10 cellular contexts compared by ENCODE assay signal in genomic region chr6:4055420-4056041, GRCh38. TPM values are rescaled to one million over a fixed set of nuclear protein-coding genes. Genes with fewer than 3 reads are reported as not detected.
DNase-seq lines count a peak whose midpoint lies in the region; ATAC-seq and TF ChIP-seq lines count a peak whose summit lies in the region.
"Had no signal": no experiment of that assay in that cellular context is flagged by ENCODE, and none has a peak within 500 bp of the region (broad histone marks: within the 10 kb centered on the region; RNA-seq: fewer than 3 reads in every experiment).

No MANE protein-coding gene starts in this region.

- no peaks in the 10 kb centered on the region for H3K9me3 Mint-ChIP-seq in activated naive CD8-positive, alpha-beta T cell (ENCODE audit: low read depth)

- H3K27me3 ChIP-seq in BE2C (no peaks in the 10 kb centered on the region; the same call in 1 of the 2 replicates), right cardiac atrium (ENCODE audit: control insufficient read depth, insufficient read depth) (no peaks in the 10 kb centered on the region), thoracic aorta (replicated peaks; ENCODE audit: insufficient read depth) (no peaks in the 10 kb centered on the region), spleen (replicated peaks in 1 of 7) (no peaks in the 10 kb centered on the region)

- H3K4me3 Mint-ChIP-seq in activated naive CD8-positive, alpha-beta T cell: no peak overlapping the region

- H3K4me1 ChIP-seq in BE2C (no peaks in the 10 kb centered on the region; the same call in 1 of the 2 replicates), right cardiac atrium (ENCODE audit: control insufficient read depth, insufficient read depth, low read length) (no peaks in the 10 kb centered on the region), thoracic aorta (ENCODE audit: control insufficient read depth in 1 of 2, low read depth in 2 of 2) (peaks cover 0 to 7% of the 10 kb centered on the region in 2 donors), spleen (peaks cover 0 to 9% (median 0%) of the 10 kb centered on the region in 6 donors)

- ATAC-seq in right cardiac atrium (peak; percentile 81 to 83), thoracic aorta (ENCODE audit: insufficient number of reproducible peaks, low FRiP score, low read depth) (no peak), GM21367 (IDR thresholded peaks at IDR 0.05; ENCODE audit: unreplicated experiment) (no peak)

- H3K9me3 ChIP-seq in BE2C (no peaks in the 10 kb centered on the region), right cardiac atrium (ENCODE audit: control insufficient read depth, low read length) (no peaks in the 10 kb centered on the region), thoracic aorta (no peaks in the 10 kb centered on the region), spleen (no peaks in the 10 kb centered on the region)

- intact Hi-C loops in right cardiac atrium (cut with DNase I) (loop anchor here in 3 of 4 donors (5.0 to 10.0 kb wide), 2 partner anchors 99 to 102 kb away; no protein-coding TSS in a partner anchor), spleen (cut with DNase I; ENCODE audit: low total_unique reads) (loop anchor here (5.0 kb wide), 1 partner anchor 102 kb away; no protein-coding TSS in a partner anchor)

- peaks cover 38% of the 10 kb centered on the region for H3K4me1 Mint-ChIP-seq in activated naive CD8-positive, alpha-beta T cell (ENCODE audit: low read depth)

- H3K27me3 Mint-ChIP-seq in activated naive CD8-positive, alpha-beta T cell: no peaks in the 10 kb centered on the region

- no peak overlapping the region for H3K4me3 ChIP-seq in BE2C (ENCODE audit: low read depth, low read length)
- H3K4me3 ChIP-seq in right cardiac atrium (ENCODE audit: low read length): no peak overlapping the region
- no peak overlapping the region for H3K4me3 ChIP-seq in thoracic aorta
- H3K4me3 ChIP-seq in spleen: no peak overlapping the region

- WGBS in right cardiac atrium: 40% methylated on average over 2 of the region's 2 CpGs
- WGBS in spleen, 5 donors: 76 to 94% (median 82%) methylated on average over 2 of the region's 2 CpGs

- no peak for TF ChIP-seq POLR2A in spleen (IDR thresholded peaks at IDR 0.05)

- H3K36me3 ChIP-seq in BE2C (peaks cover 90% of the 10 kb centered on the region), thoracic aorta (peaks cover 43% of the 10 kb centered on the region), spleen (peaks cover 9 to 100% (median 97%) of the 10 kb centered on the region in 6 donors)

- TF ChIP-seq CTCF in BE2C (IDR thresholded peaks at IDR 0.05; ENCODE audit: low read depth, low read length) (peak; percentile 52), thoracic aorta (IDR thresholded peaks at IDR 0.05) (no peak), spleen (IDR thresholded peaks at IDR 0.05 in 8 of 11, conservative IDR thresholded peaks at IDR 0.05 in 3 of 11) (peak in 4 of 11 experiments; percentile 7 to 34 (median 26))

- H3K36me3 Mint-ChIP-seq in activated naive CD8-positive, alpha-beta T cell: peaks cover 17% of the 10 kb centered on the region

- peak; percentile 33 for DNase-seq in BE2C
- peak; percentile 71 for DNase-seq in HPDE6-E6E7 (ENCODE audit: extremely low spot score)
- peak in 1 of 3 donors; percentile 47 for DNase-seq in right cardiac atrium
- peak; percentile 10 for DNase-seq in thoracic aorta (ENCODE audit: low spot score)
- no peak for DNase-seq in spleen
- no peak for DNase-seq in activated naive CD4-positive, alpha-beta T cell (lab: John Stamatoyannopoulos, UW)

- H3K27ac ChIP-seq in right cardiac atrium (ENCODE audit: low read length) (no peak overlapping the region), thoracic aorta (peak overlapping the region in 1 of 2 donors; percentile 20), spleen (no peak overlapping the region)
- H3K27ac ChIP-seq: HL-60 had no signal

- H3K27ac Mint-ChIP-seq in activated naive CD8-positive, alpha-beta T cell: peak overlapping the region; percentile 54

RNA-seq across cellular contexts. Expression of gene FAM217A, which starts 23.4 kb away (rescaled TPM):
- polyA plus RNA-seq in BE2C (2012; ENCODE audit: insufficient read depth, insufficient read length, low read depth): not detected
- total RNA-seq in right cardiac atrium: not detected
- polyA plus RNA-seq in right cardiac atrium: not detected
- total RNA-seq in thoracic aorta: not detected
- not detected for total RNA-seq in spleen
- not detected for polyA plus RNA-seq in spleen
- polyA plus RNA-seq: esophagus had no signal

Comparison
In these comparisons a context has a peak if more than half of its experiments do, and no peak if none do; other contexts are left out.
1. DNase-seq: peak in BE2C (single experiment), HPDE6-E6E7 (single experiment) and thoracic aorta (single experiment); none in spleen (single experiment) and activated naive CD4-positive, alpha-beta T cell (0 of 4).
2. ATAC-seq: peak in right cardiac atrium (2 of 2); none in thoracic aorta (single experiment) and GM21367 (single experiment).